Comparison of ENCODE assay signal across 37 cellular contexts in the genomic region with DNA sequence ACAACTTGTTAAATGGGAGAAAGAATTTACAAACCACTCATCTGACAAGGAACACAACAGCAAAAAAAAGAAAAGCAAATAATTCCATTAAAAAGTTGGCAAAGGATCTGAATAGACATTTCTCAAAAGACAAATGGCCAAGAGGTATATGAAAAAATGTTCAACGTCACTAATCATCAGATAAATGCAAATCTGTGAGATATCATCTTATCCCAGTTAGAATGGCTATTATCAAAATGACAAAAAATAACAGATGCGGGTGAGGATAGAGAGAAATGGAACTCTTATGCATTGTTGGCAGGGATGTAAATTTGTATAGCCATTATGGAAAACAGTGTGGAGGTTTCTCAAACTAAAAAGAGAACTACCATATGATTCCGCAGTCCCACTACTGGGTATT. TPM values are rescaled to one million over a fixed set of nuclear protein-coding genes. Genes with fewer than 3 reads are reported as not detected.
"Had no signal": no experiment of that assay in that cellular context is flagged by ENCODE, and none has a peak within 500 bp of the region (broad histone marks: within the 10 kb centered on the region; RNA-seq: fewer than 3 reads in every experiment).

No MANE protein-coding gene starts in this region.

- H3K27ac ChIP-seq: adrenal gland, ascending aorta, brain microvascular endothelial cell, breast epithelium, cardiac muscle cell had no signal

- H3K27me3 ChIP-seq: adrenal gland, ascending aorta, breast epithelium, cardiac muscle cell had no signal

- H3K4me3 Mint-ChIP-seq: activated naive CD4-positive, alpha-beta T cell treated with anti-CD3 and anti-CD28 coated beads for 36 hours; activated naive CD4-positive, alpha-beta T cell treated with anti-CD3 and anti-CD28 coated beads, Interleukin-2, amount 10 ng/mL, durations not matched to agents 7 days and 5 days; activated naive CD4-positive, alpha-beta T cell treated with anti-CD3 and anti-CD28 coated beads, Interleukin-2, amount 50 U/mL, for 24 hours; activated naive CD8-positive, alpha-beta T cell; activated naive CD8-positive, alpha-beta T cell treated with anti-CD3 and anti-CD28 coated beads for 36 hours; activated naive CD8-positive, alpha-beta T cell treated with anti-CD3 and anti-CD28 coated beads, Interleukin-2, amount 10 ng/mL, durations not matched to agents 7 days and 5 days; activated naive CD8-positive, alpha-beta T cell treated with anti-CD3 and anti-CD28 coated beads, Interleukin-2, amount 50 U/mL, for 24 hours; activated T-cell treated with anti-CD3 and anti-CD28 coated beads, Interleukin-2, amount 50 U/mL, for 24 hours; activated T-cell treated with anti-CD3 and anti-CD28 coated beads, Interleukin-2, amount 50 U/mL, for 4 hours; activated T-cell treated with anti-CD3 and anti-CD28 coated beads, Interleukin-2, amount 50 U/mL, for 72 hours; activated T-helper 1 cell treated with anti-CD3 and anti-CD28 coated beads, Interleukin-12 subunit alpha, Interleukin-12 subunit beta, Interleukin-2, Interleukin-4 antibody, amounts not matched to agents 30 ng/mL and 10 ng/mL and 1 ng/mL, durations not matched to agents 14 hours and 24 hours and 36 hours; activated T-helper 17 cell treated with anti-CD3 and anti-CD28 coated beads, Interleukin-2, amount 50 U/mL, for 72 hours; brain; central memory CD8-positive, alpha-beta T cell had no signal

- H3K9me3 ChIP-seq: adrenal gland, breast epithelium had no signal

- H3K4me3 ChIP-seq: adrenal gland, ascending aorta, breast epithelium, cardiac muscle cell had no signal

- H3K9me3 Mint-ChIP-seq: activated naive CD4-positive, alpha-beta T cell treated with anti-CD3 and anti-CD28 coated beads for 36 hours; activated naive CD4-positive, alpha-beta T cell treated with anti-CD3 and anti-CD28 coated beads, Interleukin-2, amount 10 ng/mL, durations not matched to agents 7 days and 5 days; activated naive CD4-positive, alpha-beta T cell treated with anti-CD3 and anti-CD28 coated beads, Interleukin-2, amount 50 U/mL, for 72 hours; activated naive CD8-positive, alpha-beta T cell treated with anti-CD3 and anti-CD28 coated beads, Interleukin-2, amount 10 ng/mL, durations not matched to agents 7 days and 5 days; activated T-cell treated with anti-CD3 and anti-CD28 coated beads, Interleukin-2, amount 50 U/mL, for 24 hours; activated T-cell treated with anti-CD3 and anti-CD28 coated beads, Interleukin-2, amount 50 U/mL, for 4 hours; activated T-cell treated with anti-CD3 and anti-CD28 coated beads, Interleukin-2, amount 50 U/mL, for 72 hours; activated T-helper 1 cell treated with anti-CD3 and anti-CD28 coated beads, Interleukin-12 subunit alpha, Interleukin-12 subunit beta, Interleukin-2, Interleukin-4 antibody, amounts not matched to agents 30 ng/mL and 10 ng/mL and 1 ng/mL, durations not matched to agents 14 hours and 24 hours and 36 hours; activated T-helper 17 cell treated with anti-CD3 and anti-CD28 coated beads, Interleukin-2, amount 50 U/mL, for 72 hours; activated T-helper 2 cell treated with anti-CD3 and anti-CD28 coated beads, Interferon-gamma antibody, Interleukin-2, Interleukin-4, amounts not matched to agents 10 μg/mL and 5 μg/mL and 100 μg/mL, durations not matched to agents 14 hours and 24 hours and 36 hours; central memory CD8-positive, alpha-beta T cell had no signal

- ATAC-seq: activated naive CD4-positive, alpha-beta T cell treated with anti-CD3 and anti-CD28 coated beads, Interleukin-2, amount 50 U/mL, for 72 hours; activated naive CD8-positive, alpha-beta T cell treated with anti-CD3 and anti-CD28 coated beads, Interleukin-2, amount 50 U/mL, for 24 hours; activated T-cell treated with anti-CD3 and anti-CD28 coated beads, Interleukin-2, amount 50 U/mL, for 4 hours; activated T-cell treated with anti-CD3 and anti-CD28 coated beads, Interleukin-2, amount 50 U/mL, for 72 hours; activated T-helper 17 cell treated with anti-CD3 and anti-CD28 coated beads, Interleukin-2, amount 50 U/mL, for 72 hours had no signal

- FAIRE-seq: bronchial epithelial cell had no signal

- H3K36me3 Mint-ChIP-seq: activated naive CD4-positive, alpha-beta T cell treated with anti-CD3 and anti-CD28 coated beads, Interleukin-2, amount 10 ng/mL, durations not matched to agents 7 days and 5 days; activated naive CD4-positive, alpha-beta T cell treated with anti-CD3 and anti-CD28 coated beads, Interleukin-2, amount 50 U/mL, for 24 hours; activated naive CD4-positive, alpha-beta T cell treated with anti-CD3 and anti-CD28 coated beads, Interleukin-2, amount 50 U/mL, for 72 hours; activated naive CD8-positive, alpha-beta T cell; activated naive CD8-positive, alpha-beta T cell treated with anti-CD3 and anti-CD28 coated beads for 36 hours; activated naive CD8-positive, alpha-beta T cell treated with anti-CD3 and anti-CD28 coated beads, Interleukin-2, amount 10 ng/mL, durations not matched to agents 7 days and 5 days; brain had no signal

- H3K4me1 Mint-ChIP-seq: activated naive CD4-positive, alpha-beta T cell treated with anti-CD3 and anti-CD28 coated beads, Interleukin-2, amount 10 ng/mL, durations not matched to agents 7 days and 5 days; activated naive CD4-positive, alpha-beta T cell treated with anti-CD3 and anti-CD28 coated beads, Interleukin-2, amount 50 U/mL, for 24 hours; activated naive CD8-positive, alpha-beta T cell treated with anti-CD3 and anti-CD28 coated beads for 36 hours; activated naive CD8-positive, alpha-beta T cell treated with anti-CD3 and anti-CD28 coated beads, Interleukin-2, amount 10 ng/mL, durations not matched to agents 7 days and 5 days; activated naive CD8-positive, alpha-beta T cell treated with anti-CD3 and anti-CD28 coated beads, Interleukin-2, amount 50 U/mL, for 24 hours; activated T-helper 17 cell treated with anti-CD3 and anti-CD28 coated beads, Interleukin-2, amount 50 U/mL, for 72 hours; central memory CD8-positive, alpha-beta T cell had no signal

- DNase-seq: activated effector memory CD4-positive, alpha-beta T cell treated with Interleukin-2 at 50 U/mL for 16 hours; activated gamma-delta T cell; activated gamma-delta T cell treated with Interleukin-2 at 50 U/mL for 16 hours; activated naive CD4-positive, alpha-beta T cell; activated naive CD4-positive, alpha-beta T cell treated with anti-CD3 and anti-CD28 coated beads for 36 hours; activated naive CD4-positive, alpha-beta T cell treated with anti-CD3 and anti-CD28 coated beads, Interleukin-2, amount 10 ng/mL, durations not matched to agents 7 days and 5 days; activated naive CD4-positive, alpha-beta T cell treated with anti-CD3 and anti-CD28 coated beads, Interleukin-2, amount 50 U/mL, for 16 hours; activated naive CD4-positive, alpha-beta T cell treated with Interleukin-2 at 50 U/mL for 16 hours; activated naive CD8-positive, alpha-beta T cell treated with anti-CD3 and anti-CD28 coated beads for 36 hours; activated naive CD8-positive, alpha-beta T cell treated with anti-CD3 and anti-CD28 coated beads, Interleukin-2, amount 10 ng/mL, durations not matched to agents 7 days and 5 days; activated naive CD8-positive, alpha-beta T cell treated with anti-CD3 and anti-CD28 coated beads, Interleukin-2, amount 50 U/mL, for 24 hours; activated T-cell treated with anti-CD3 and anti-CD28 coated beads, Interleukin-2, amount 50 U/mL, for 1 hour; activated T-cell treated with anti-CD3 and anti-CD28 coated beads, Interleukin-2, amount 50 U/mL, for 24 hours; activated T-cell treated with anti-CD3 and anti-CD28 coated beads, Interleukin-2, amount 50 U/mL, for 4 hours; activated T-cell treated with anti-CD3 and anti-CD28 coated beads, Interleukin-2, amount 50 U/mL, for 48 hours; activated T-cell treated with anti-CD3 and anti-CD28 coated beads, Interleukin-2, amount 50 U/mL, for 72 hours; adrenal gland; amniotic stem cell; amygdala; anterior cingulate cortex; aorta; brain microvascular endothelial cell; caudate nucleus; central memory CD4-positive, alpha-beta T cell; cerebellar nuclear complex had no signal

- H3K27ac Mint-ChIP-seq: activated naive CD4-positive, alpha-beta T cell treated with anti-CD3 and anti-CD28 coated beads for 36 hours; activated naive CD4-positive, alpha-beta T cell treated with anti-CD3 and anti-CD28 coated beads, Interleukin-2, amount 10 ng/mL, durations not matched to agents 7 days and 5 days; activated naive CD4-positive, alpha-beta T cell treated with anti-CD3 and anti-CD28 coated beads, Interleukin-2, amount 50 U/mL, for 24 hours; activated naive CD4-positive, alpha-beta T cell treated with anti-CD3 and anti-CD28 coated beads, Interleukin-2, amount 50 U/mL, for 72 hours; activated naive CD8-positive, alpha-beta T cell; activated naive CD8-positive, alpha-beta T cell treated with anti-CD3 and anti-CD28 coated beads for 36 hours; activated naive CD8-positive, alpha-beta T cell treated with anti-CD3 and anti-CD28 coated beads, Interleukin-2, amount 10 ng/mL, durations not matched to agents 7 days and 5 days; activated naive CD8-positive, alpha-beta T cell treated with anti-CD3 and anti-CD28 coated beads, Interleukin-2, amount 50 U/mL, for 24 hours; activated T-cell treated with anti-CD3 and anti-CD28 coated beads, Interleukin-2, amount 50 U/mL, for 24 hours; activated T-cell treated with anti-CD3 and anti-CD28 coated beads, Interleukin-2, amount 50 U/mL, for 72 hours; activated T-helper 1 cell treated with anti-CD3 and anti-CD28 coated beads, Interleukin-12 subunit alpha, Interleukin-12 subunit beta, Interleukin-2, Interleukin-4 antibody, amounts not matched to agents 30 ng/mL and 10 ng/mL and 1 ng/mL, durations not matched to agents 14 hours and 24 hours and 36 hours; activated T-helper 17 cell treated with anti-CD3 and anti-CD28 coated beads, Interleukin-2, amount 50 U/mL, for 72 hours; activated T-helper 2 cell treated with anti-CD3 and anti-CD28 coated beads, Interferon-gamma antibody, Interleukin-2, Interleukin-4, amounts not matched to agents 10 μg/mL and 5 μg/mL and 100 μg/mL, durations not matched to agents 14 hours and 24 hours and 36 hours; brain had no signal

- H3K27me3 Mint-ChIP-seq: activated naive CD8-positive, alpha-beta T cell treated with anti-CD3 and anti-CD28 coated beads, Interleukin-2, amount 10 ng/mL, durations not matched to agents 7 days and 5 days; activated T-helper 17 cell treated with anti-CD3 and anti-CD28 coated beads, Interleukin-2, amount 50 U/mL, for 72 hours; central memory CD8-positive, alpha-beta T cell had no signal

- H3K36me3 ChIP-seq: adrenal gland, ascending aorta, brain microvascular endothelial cell, breast epithelium, cardiac muscle cell had no signal

- H3K4me1 ChIP-seq: adrenal gland, ascending aorta, breast epithelium had no signal

RNA-seq across cellular contexts. Expression of a gene that starts 29.9 kb away (rescaled TPM):
- total RNA-seq: activated T-helper 1 cell treated with anti-CD3 and anti-CD28 coated beads, Interleukin-12 subunit alpha, Interleukin-12 subunit beta, Interleukin-2, Interleukin-4 antibody, amounts not matched to agents 30 ng/mL and 10 ng/mL and 1 ng/mL, durations not matched to agents 14 hours and 24 hours and 36 hours; activated T-helper 2 cell treated with anti-CD3 and anti-CD28 coated beads, Interferon-gamma antibody, Interleukin-2, Interleukin-4, amounts not matched to agents 10 μg/mL and 5 μg/mL and 100 μg/mL, durations not matched to agents 14 hours and 24 hours and 36 hours; ascending aorta; bronchial epithelial cell had no signal
